13 cellular contexts compared by ENCODE assay signal in genomic region chr14:92847220-92848148, GRCh38. TPM values are rescaled to one million over a fixed set of nuclear protein-coding genes. Genes with fewer than 3 reads are reported as not detected.
DNase-seq lines count a peak whose midpoint lies in the region; ATAC-seq and TF ChIP-seq lines count a peak whose summit lies in the region.
"Had no signal": no experiment of that assay in that cellular context is flagged by ENCODE, and none has a peak within 500 bp of the region (broad histone marks: within the 10 kb centered on the region; RNA-seq: fewer than 3 reads in every experiment).

No MANE protein-coding gene starts in this region.

- H3K4me3 ChIP-seq in neural progenitor cell (no peak overlapping the region), aorta (ENCODE audit: low read length in 2 of 2) (no peak overlapping the region)
- H3K4me3 ChIP-seq: MG63 had no signal

- H3K4me1 ChIP-seq in neural progenitor cell (no peaks in the 10 kb centered on the region), aorta (ENCODE audit: control insufficient read depth in 1 of 2, insufficient read depth in 2 of 2, low read length in 2 of 2) (no peaks in the 10 kb centered on the region)

- H4K20me1 ChIP-seq in neural progenitor cell (ENCODE audit: low read depth): no peaks in the 10 kb centered on the region

- no peaks in the 10 kb centered on the region for H3K36me3 ChIP-seq in neural progenitor cell
- no peaks in the 10 kb centered on the region for H3K36me3 ChIP-seq in aorta (ENCODE audit: control insufficient read depth in 1 of 2, insufficient read depth in 2 of 2, low read length in 1 of 2)
- H3K36me3 ChIP-seq: MG63 had no signal

- no peak overlapping the region for H3K27ac ChIP-seq in neural progenitor cell
- no peak overlapping the region for H3K27ac ChIP-seq in aorta (ENCODE audit: low read depth in 1 of 2, low read length in 2 of 2)

- no peak for ATAC-seq in T-helper 17 cell
- no peak for ATAC-seq in aorta (ENCODE audit: low FRiP score)

- H3K9ac ChIP-seq in neural progenitor cell: no peak overlapping the region

- H3K79me2 ChIP-seq in neural progenitor cell (ENCODE audit: low read depth): no peaks in the 10 kb centered on the region

- H3K4me1 Mint-ChIP-seq in T-helper 17 cell (peaks cover 14% of the 10 kb centered on the region), neural progenitor cell (no peaks in the 10 kb centered on the region)

- H3K36me3 Mint-ChIP-seq in T-helper 17 cell (ENCODE audit: low read depth) (peaks cover 4% of the 10 kb centered on the region), neural progenitor cell (no peaks in the 10 kb centered on the region)

- H3K27me3 Mint-ChIP-seq in T-helper 17 cell: no peaks in the 10 kb centered on the region
- H3K27me3 Mint-ChIP-seq in neural progenitor cell (ENCODE audit: insufficient read depth, low read depth): peaks cover 4% of the 10 kb centered on the region

- H3K9me3 ChIP-seq in T-helper 17 cell (ENCODE audit: control insufficient read depth, low read length, poor library complexity, severe bottlenecking) (no peaks in the 10 kb centered on the region), neural progenitor cell (ENCODE audit: low read depth) (no peaks in the 10 kb centered on the region), aorta (ENCODE audit: control insufficient read depth, low read length) (peaks cover 2% of the 10 kb centered on the region)
- H3K9me3 ChIP-seq: MG63 had no signal

- 64 to 77% methylated on average over 8 of the region's 8 CpGs for WGBS in aorta, 2 donors

- no peak overlapping the region for H3K4me2 ChIP-seq in neural progenitor cell

- no peak for TF ChIP-seq CTCF in neural progenitor cell (IDR thresholded peaks at IDR 0.05)

- peak; percentile 0 for DNase-seq in SKM-1 treated with dmso at 0.1 percent for 144 hours (lab: John Stamatoyannopoulos, UW; ENCODE audit: unreplicated experiment)
- no peak for DNase-seq in SKM-1 (lab: John Stamatoyannopoulos, UW; ENCODE audit: unreplicated experiment)
- DNase-seq in LHCN-M2 (ENCODE audit: low read depth): peak; percentile 6
- DNase-seq in T-helper 17 cell: no peak
- DNase-seq in neural progenitor cell (ENCODE audit: low spot score): no peak
- DNase-seq in aorta: no peak
- DNase-seq in NCI-H2081 treated with DMSO at 0.1 percent for 48 hours (lab: John Stamatoyannopoulos, UW): no peak
- DNase-seq in NCI-H1105 (lab: John Stamatoyannopoulos, UW): no peak
- DNase-seq: glutamatergic neuron; kidney; MG63; stimulated activated naive CD4-positive, alpha-beta T cell had no signal

- H3K27ac Mint-ChIP-seq in T-helper 17 cell: peak overlapping the region; percentile 17
- H3K27ac Mint-ChIP-seq in neural progenitor cell: peak overlapping the region; percentile 30
- H3K27ac Mint-ChIP-seq: activated T-cell treated with anti-CD3 and anti-CD28 coated beads, Interleukin-2, amount 50 U/mL, for 72 hours had no signal

- H3K4me3 Mint-ChIP-seq in T-helper 17 cell (no peak overlapping the region), neural progenitor cell (no peak overlapping the region)

- H3F3A ChIP-seq in neural progenitor cell (ENCODE audit: low read depth): no peaks in the 10 kb centered on the region

- no peak overlapping the region for H2AFZ ChIP-seq in neural progenitor cell (replicated peaks)

- intact Hi-C loops in aorta (cut with DNase I): no loop called here

- H3K27me3 ChIP-seq in neural progenitor cell (no peaks in the 10 kb centered on the region), aorta (ENCODE audit: control insufficient read depth in 1 of 2, insufficient read depth in 2 of 2, low read length in 1 of 2) (no peaks in the 10 kb centered on the region)
- H3K27me3 ChIP-seq: MG63 had no signal

- H3K9me3 Mint-ChIP-seq in neural progenitor cell: peaks cover 5% of the 10 kb centered on the region

RNA-seq across cellular contexts. Expression of gene GOLGA5, which starts 53.4 kb away (rescaled TPM):
- total RNA-seq in LHCN-M2 (2014; rRNA removed): 33.7 and 40.6 TPM in 2 replicates
- 14.7 TPM for polyA plus RNA-seq in LHCN-M2 (2012)
- total RNA-seq in T-helper 17 cell: 10 to 100 TPM; 12.0 to 12.4 TPM
- total RNA-seq in neural progenitor cell (ENCODE audit: low replicate concordance): 28.3 and 34.2 TPM in 2 replicates
- 10 to 100 TPM; 32.7 to 33.6 TPM for total RNA-seq in aorta
- 10 to 100 TPM; 25.4 to 31.8 TPM for polyA plus RNA-seq in aorta

Comparison
In these comparisons a context has a peak if more than half of its experiments do, and no peak if none do; other contexts are left out.
1. DNase-seq: peak in SKM-1 treated with dmso at 0.1 percent for 144 hours (single experiment) and LHCN-M2 (single experiment); none in SKM-1 (single experiment), T-helper 17 cell (0 of 3), neural progenitor cell (single experiment), aorta (0 of 2), NCI-H2081 treated with DMSO at 0.1 percent for 48 hours (single experiment) and NCI-H1105 (single experiment).